In the genomic region with DNA sequence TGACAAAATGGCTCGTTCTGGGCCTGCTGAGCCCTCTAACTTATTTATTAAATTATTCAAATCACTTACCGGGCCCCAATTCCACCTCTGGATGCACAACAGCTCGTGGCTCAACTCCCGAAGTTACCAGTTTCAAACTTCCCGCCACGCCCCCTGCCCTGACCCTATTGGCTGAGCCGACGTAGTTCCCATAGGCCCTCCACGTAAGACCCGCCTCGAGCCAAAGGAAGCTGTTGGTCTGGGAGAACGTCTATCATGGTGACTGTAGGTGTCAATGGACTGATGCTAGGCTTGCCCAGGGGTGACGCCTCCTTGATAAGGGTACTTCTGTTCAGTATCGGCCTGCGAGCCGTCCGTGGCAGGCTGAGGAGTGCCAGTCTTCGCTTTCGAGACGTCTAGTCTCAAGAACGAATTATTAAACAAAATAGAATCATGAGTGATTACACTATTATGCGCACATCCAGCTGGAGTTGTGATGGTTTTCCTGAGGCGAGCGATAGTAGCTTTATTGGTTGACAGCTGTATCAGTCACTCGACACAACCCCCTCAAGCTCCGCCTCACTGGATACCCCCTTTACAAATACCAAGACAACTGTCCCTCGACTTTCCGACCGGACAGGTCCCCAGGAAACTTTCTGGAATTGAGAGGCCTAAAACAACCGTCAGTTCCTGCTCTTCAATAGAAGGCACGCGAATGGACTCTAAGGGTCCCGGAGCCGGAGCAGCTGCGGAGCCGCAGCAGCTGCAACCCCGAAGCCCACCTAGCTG, we compare ENCODE assay signal across 8 cellular contexts. TPM values are rescaled to one million over a fixed set of nuclear protein-coding genes. Genes with fewer than 3 reads are reported as not detected.
DNase-seq lines count a peak whose midpoint lies in the region; ATAC-seq and TF ChIP-seq lines count a peak whose summit lies in the region.

A gene (minus strand): TSS at position 134 of the 768 bp plus-strand sequence. CDS start 334 bp downstream, outside the sequence.

- POLR2A ChIA-PET in RWPE1 (lab: Yijun Ruan, JAX; ENCODE audit: low non-redundant PET): interaction anchor here (0.5 to 2.6 kb wide), 7 partner anchors 13 to 155 kb away, joined by 3 to 13 read pairs (median 3); a partner anchor contains a TSS
- POLR2A ChIA-PET in naive thymus-derived CD4-positive, alpha-beta T cell (lab: Charles Lee): interaction anchor here (0.5 to 4.4 kb wide), 40 partner anchors 9 to 1230 kb away, joined by 3 to 90 read pairs (median 4); a partner anchor contains a TSS

- TF ChIP-seq CTCF in LNCaP clone FGC (IDR thresholded peaks at IDR 0.05; ENCODE audit: control insufficient read depth, extremely low read depth, insufficient read depth): no peak
- TF ChIP-seq CTCF in RWPE1 (conservative IDR thresholded peaks at IDR 0.05; ENCODE audit: low read depth): no peak
- TF ChIP-seq CTCF in fibroblast of lung (conservative IDR thresholded peaks at IDR 0.05 in 1 of 2, IDR thresholded peaks at IDR 0.05 in 1 of 2; ENCODE audit: low read depth in 1 of 2, low read length in 2 of 2): no peak

- H3K9ac ChIP-seq in fibroblast of lung (ENCODE audit: insufficient read depth, low read length): peak within 1 kb of the TSS; percentile 70

- H3K36me3 Mint-ChIP-seq in activated T-helper 17 cell treated with anti-CD3 and anti-CD28 coated beads, Interleukin-2, amount 50 U/mL, for 72 hours (ENCODE audit: low read depth): peaks cover 52% of the 10 kb centered on the region
- peaks cover 0 to 26% (median 0%) of the 10 kb centered on the region in 5 donors for H3K36me3 Mint-ChIP-seq in naive thymus-derived CD4-positive, alpha-beta T cell
- peaks cover 12 to 13% of the 10 kb centered on the region in 2 donors for H3K36me3 Mint-ChIP-seq in stimulated activated naive B cell treated with anti-CD40 and anti-IgM and Interleukin-4, amounts not matched to agents 10 μg/mL and 1 μg/mL and 100 μg/mL, for 72 hours

- H3K4me2 ChIP-seq in fibroblast of lung (ENCODE audit: extremely low read depth, insufficient read depth, low read length): peak within 1 kb of the TSS; percentile 98

- H3K27me3 Mint-ChIP-seq in activated T-helper 17 cell treated with anti-CD3 and anti-CD28 coated beads, Interleukin-2, amount 50 U/mL, for 72 hours: no peaks in the 10 kb centered on the region
- no peaks in the 10 kb centered on the region for H3K27me3 Mint-ChIP-seq in naive thymus-derived CD4-positive, alpha-beta T cell
- no peaks in the 10 kb centered on the region for H3K27me3 Mint-ChIP-seq in stimulated activated naive B cell treated with anti-CD40 and anti-IgM and Interleukin-4, amounts not matched to agents 10 μg/mL and 1 μg/mL and 100 μg/mL, for 72 hours

- DNase-seq in Daoy (ENCODE audit: low read depth) (peak; percentile 99), GOT3 (lab: John Stamatoyannopoulos, UW) (peak; percentile 86), LNCaP clone FGC (ENCODE audit: low read depth) (peak; percentile 98), RWPE1 (ENCODE audit: low spot score) (peak; percentile 100), fibroblast of lung (ENCODE audit: low read depth in 2 of 2) (peak; percentile 99)
- DNase-seq in naive thymus-derived CD4-positive, alpha-beta T cell: peak; percentile 70 to 95 (median 89)
- peak; percentile 92 for DNase-seq in stimulated activated naive B cell treated with anti-CD40 and anti-IgM and Interleukin-4, amounts not matched to agents 10 μg/mL and 1 μg/mL and 100 μg/mL, for 72 hours

- intact Hi-C loops in naive thymus-derived CD4-positive, alpha-beta T cell (cut with micrococcal nuclease): loop anchor here (1.0 to 5.0 kb wide), 8 partner anchors 16 to 381 kb away; a partner anchor contains a TSS

- peak within 1 kb of the TSS; percentile 91 for H3K27ac Mint-ChIP-seq in activated T-helper 17 cell treated with anti-CD3 and anti-CD28 coated beads, Interleukin-2, amount 50 U/mL, for 72 hours
- H3K27ac Mint-ChIP-seq in naive thymus-derived CD4-positive, alpha-beta T cell: peak within 1 kb of the TSS; percentile 89 to 99 (median 97)
- peak within 1 kb of the TSS; percentile 97 for H3K27ac Mint-ChIP-seq in stimulated activated naive B cell treated with anti-CD40 and anti-IgM and Interleukin-4, amounts not matched to agents 10 μg/mL and 1 μg/mL and 100 μg/mL, for 72 hours

- peaks cover 17% of the 10 kb centered on the region for H3K36me3 ChIP-seq in fibroblast of lung (ENCODE audit: control insufficient read depth, insufficient read depth, low read length)
- peaks cover 0 to 14% (median 5%) of the 10 kb centered on the region in 3 experiments for H3K36me3 ChIP-seq in naive thymus-derived CD4-positive, alpha-beta T cell (ENCODE audit: control insufficient read depth in 2 of 3, insufficient read depth in 3 of 3, low read length in 3 of 3)

- peak within 1 kb of the TSS; percentile 98 for H2AFZ ChIP-seq in fibroblast of lung (ENCODE audit: low read length)

- H3K4me3 ChIP-seq in LNCaP clone FGC (ENCODE audit: low read depth, low read length) (peak within 1 kb of the TSS; percentile 88), fibroblast of lung (replicated peaks in 1 of 4; ENCODE audit: control extremely low read depth in 1 of 4, insufficient read depth in 1 of 4, low read depth in 3 of 4, low read length in 4 of 4) (peak within 1 kb of the TSS; percentile 64 to 93 (median 87))
- peak within 1 kb of the TSS; percentile 87 for H3K4me3 ChIP-seq in naive thymus-derived CD4-positive, alpha-beta T cell (ENCODE audit: low read length)

- no peaks in the 10 kb centered on the region for H3K27me3 ChIP-seq in fibroblast of lung (ENCODE audit: control insufficient read depth, insufficient read depth, low read length)
- no peaks in the 10 kb centered on the region for H3K27me3 ChIP-seq in naive thymus-derived CD4-positive, alpha-beta T cell (ENCODE audit: control insufficient read depth in 2 of 2, insufficient read depth in 2 of 2, low read length in 2 of 2)

- H3K4me3 Mint-ChIP-seq in activated T-helper 17 cell treated with anti-CD3 and anti-CD28 coated beads, Interleukin-2, amount 50 U/mL, for 72 hours: peak within 1 kb of the TSS; percentile 86
- H3K4me3 Mint-ChIP-seq in naive thymus-derived CD4-positive, alpha-beta T cell: peak within 1 kb of the TSS; percentile 89 to 100 (median 94)
- peak within 1 kb of the TSS; percentile 87 to 92 for H3K4me3 Mint-ChIP-seq in stimulated activated naive B cell treated with anti-CD40 and anti-IgM and Interleukin-4, amounts not matched to agents 10 μg/mL and 1 μg/mL and 100 μg/mL, for 72 hours

- no peaks in the 10 kb centered on the region for H4K20me1 ChIP-seq in fibroblast of lung (ENCODE audit: control insufficient read depth, extremely low read depth, insufficient read depth, low read length)

- no peaks in the 10 kb centered on the region for H3K9me3 ChIP-seq in fibroblast of lung (ENCODE audit: control insufficient read depth, insufficient read depth, low read depth, low read length)
- no peaks in the 10 kb centered on the region for H3K9me3 ChIP-seq in naive thymus-derived CD4-positive, alpha-beta T cell (ENCODE audit: control insufficient read depth in 2 of 3, low read length in 3 of 3)

- peak; percentile 67 for ATAC-seq in activated T-helper 17 cell treated with anti-CD3 and anti-CD28 coated beads, Interleukin-2, amount 50 U/mL, for 72 hours (replicated peaks)
- ATAC-seq in naive thymus-derived CD4-positive, alpha-beta T cell: peak; percentile 60
- peak; percentile 67 to 68 for ATAC-seq in stimulated activated naive B cell treated with anti-CD40 and anti-IgM and Interleukin-4, amounts not matched to agents 10 μg/mL and 1 μg/mL and 100 μg/mL, for 72 hours (replicated peaks)

- H3K9me3 Mint-ChIP-seq in activated T-helper 17 cell treated with anti-CD3 and anti-CD28 coated beads, Interleukin-2, amount 50 U/mL, for 72 hours: no peaks in the 10 kb centered on the region
- no peaks in the 10 kb centered on the region for H3K9me3 Mint-ChIP-seq in naive thymus-derived CD4-positive, alpha-beta T cell
- H3K9me3 Mint-ChIP-seq in stimulated activated naive B cell treated with anti-CD40 and anti-IgM and Interleukin-4, amounts not matched to agents 10 μg/mL and 1 μg/mL and 100 μg/mL, for 72 hours: no peaks in the 10 kb centered on the region

- H3K4me1 Mint-ChIP-seq in activated T-helper 17 cell treated with anti-CD3 and anti-CD28 coated beads, Interleukin-2, amount 50 U/mL, for 72 hours: peaks cover 20% of the 10 kb centered on the region
- peaks cover 12 to 38% (median 28%) of the 10 kb centered on the region in 7 donors for H3K4me1 Mint-ChIP-seq in naive thymus-derived CD4-positive, alpha-beta T cell
- peaks cover 37 to 62% of the 10 kb centered on the region in 2 donors for H3K4me1 Mint-ChIP-seq in stimulated activated naive B cell treated with anti-CD40 and anti-IgM and Interleukin-4, amounts not matched to agents 10 μg/mL and 1 μg/mL and 100 μg/mL, for 72 hours

- peaks cover 17% of the 10 kb centered on the region for H3K4me1 ChIP-seq in fibroblast of lung (ENCODE audit: control insufficient read depth, extremely low read depth, insufficient read depth, low read length)
- peaks cover 16 to 18% of the 10 kb centered on the region in 2 donors for H3K4me1 ChIP-seq in naive thymus-derived CD4-positive, alpha-beta T cell (ENCODE audit: control insufficient read depth in 2 of 2, insufficient read depth in 2 of 2, low read length in 2 of 2)

- CTCF ChIA-PET in RWPE1 (lab: Yijun Ruan, JAX): interaction anchor here (1.0 kb wide), 1 partner anchor 21 kb away, joined by 3 read pairs; a partner anchor contains a TSS
- CTCF ChIA-PET in naive thymus-derived CD4-positive, alpha-beta T cell (lab: Charles Lee): interaction anchor here (0.6 to 5.3 kb wide), 18 partner anchors 13 to 255 kb away, joined by 3 to 40 read pairs (median 5); a partner anchor contains a TSS

- peaks cover 49% of the 10 kb centered on the region for H3K79me2 ChIP-seq in fibroblast of lung (ENCODE audit: control insufficient read depth, insufficient read depth, low read length)

- peak within 1 kb of the TSS; percentile 85 for H3K27ac ChIP-seq in RWPE1
- H3K27ac ChIP-seq in fibroblast of lung (ENCODE audit: insufficient read depth, low read length): peak within 1 kb of the TSS; percentile 78
- peak within 1 kb of the TSS; percentile 85 for H3K27ac ChIP-seq in naive thymus-derived CD4-positive, alpha-beta T cell (ENCODE audit: low read depth, low read length)

RNA-seq across cellular contexts. Expression of the gene that starts here (rescaled TPM):
- total RNA-seq in Daoy (2014; rRNA removed; shearing (Covaris generic)): 107 TPM in 2 replicates
- total RNA-seq in activated T-helper 17 cell treated with anti-CD3 and anti-CD28 coated beads, Interleukin-2, amount 50 U/mL, for 72 hours: 100 to 1,000 TPM in 1 of 2 donors, 10 to 100 TPM in 1; 86.9 to 104 TPM
- total RNA-seq in fibroblast of lung: 1.5 and 9.1 TPM in 2 replicates
- polyA plus RNA-seq in fibroblast of lung: 9.4 and 56.9 TPM in 2 replicates
- polyA plus RNA-seq in fibroblast of lung (2012): 9.4 and 53.2 TPM in 2 replicates
- 11.3 and 34.7 TPM in 2 replicates for polyA minus RNA-seq in fibroblast of lung (ENCODE audit: low replicate concordance)
- 10 to 100 TPM in 1 of 5 experiments, 1 to 10 TPM in 3, under 1 TPM in 1; 0.64 to 55.6 (median 1.8) TPM for total RNA-seq in naive thymus-derived CD4-positive, alpha-beta T cell
- under 1 TPM in 1 of 2 donors, not detected in 1; 0.94 TPM for polyA plus RNA-seq in naive thymus-derived CD4-positive, alpha-beta T cell

Comparison
In these comparisons a context has a peak if more than half of its experiments do, and no peak if none do; other contexts are left out.
1. Peak in every context shown above with its lines: DNase-seq, ATAC-seq, H3K4me3 ChIP-seq and H3K27ac ChIP-seq.